In the genomic region with DNA sequence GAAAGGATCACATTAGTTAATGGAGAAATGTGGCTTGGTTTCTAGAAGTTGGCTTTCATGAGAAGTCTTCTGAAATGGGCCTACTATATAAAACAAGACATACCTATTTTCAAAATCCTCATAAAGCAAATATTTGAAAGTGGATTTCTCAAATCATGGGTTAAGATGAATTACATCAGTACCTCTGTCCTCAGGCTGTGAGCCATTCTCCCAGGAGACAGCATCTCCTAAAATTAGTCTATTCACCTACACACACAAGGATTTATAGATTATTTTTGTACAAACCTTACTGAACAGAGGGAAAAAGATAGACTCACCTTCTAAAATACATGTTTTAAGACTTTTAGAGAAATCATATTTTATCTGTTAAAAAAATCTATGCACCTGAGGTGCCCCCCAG, we compare ENCODE assay signal across 3 cellular contexts.
"Had no signal": no experiment of that assay in that cellular context is flagged by ENCODE, and none has a peak within 500 bp of the region (broad histone marks: within the 10 kb centered on the region; RNA-seq: fewer than 3 reads in every experiment).

No MANE protein-coding gene starts in this region.

- DNase-seq: IMR-90, KBM-7 had no signal

- H3K27ac ChIP-seq: HL-60 had no signal
